ENCODE assay signal across 20 cellular contexts in genomic region chr12:50127546-50127945, GRCh38. TPM values are rescaled to one million over a fixed set of nuclear protein-coding genes. Genes with fewer than 3 reads are reported as not detected.
A peak's percentile ranks its signal among the peaks of the same experiment; 100 is the strongest.
DNase-seq lines count a peak whose midpoint lies in the region; ATAC-seq, FAIRE-seq and TF ChIP-seq lines count a peak whose summit lies in the region.
"Had no signal": no experiment of that assay in that cellular context is flagged by ENCODE, and none has a peak within 500 bp of the region (broad histone marks: within the 10 kb centered on the region; RNA-seq: fewer than 3 reads in every experiment).

No MANE protein-coding gene starts in this region.

- peak; percentile 51 for DNase-seq in DMS53 (lab: John Stamatoyannopoulos, UW)
- DNase-seq in DMS53 treated with DMSO at 0.1 percent for 48 hours (lab: John Stamatoyannopoulos, UW; ENCODE audit: unreplicated experiment), result no peak
- no peak for DNase-seq in natural killer cell treated with Interleukin-12 subunit alpha and Interleukin-12 subunit beta and Interleukin-15 and Interleukin-18, amount 100 ng/mL, for 72 hours (ENCODE audit: low spot score)
- no peak for DNase-seq in natural killer cell
- DNase-seq in bronchial epithelial cell (ENCODE audit: low read depth), result peak; percentile 39
- no peak for DNase-seq in stimulated activated naive B cell treated with anti-CD40 and anti-IgM and Interleukin-4, amounts not matched to agents 10 μg/mL and 1 μg/mL and 100 μg/mL, for 72 hours
- DNase-seq in prostate gland (ENCODE audit: low spot score), result no peak
- DNase-seq: activated effector memory CD4-positive, alpha-beta T cell treated with Interleukin-2 at 50 U/mL for 16 hours; anterior cingulate cortex; HFFc6; hypothalamus; NCI-H2227 treated with DMSO at 0.1 percent for 48 hours; RPMI8226; stimulated activated CD4-positive, alpha-beta T cell treated with anti-CD3 and anti-CD28 coated beads, Interleukin-12 subunit alpha, Interleukin-12 subunit beta, amount 100 ng/mL, for 4 hours; T-cell had no signal

- H3K27ac ChIP-seq in prostate gland, result no peak overlapping the region
- H3K27ac ChIP-seq: 22Rv1, neural progenitor cell, tibial nerve had no signal

- H3K36me3 ChIP-seq in bronchial epithelial cell (ENCODE audit: control insufficient read depth, insufficient read depth, low read length) (peaks cover 12% of the 10 kb centered on the region), prostate gland (no peaks in the 10 kb centered on the region)

- no peaks in the 10 kb centered on the region for H3K9me3 ChIP-seq in prostate gland
- H3K9me3 ChIP-seq: tibial nerve had no signal

- no peaks in the 10 kb centered on the region for H3K9me3 Mint-ChIP-seq in natural killer cell treated with Interleukin-12 subunit alpha and Interleukin-12 subunit beta and Interleukin-15 and Interleukin-18, amount 100 ng/mL, for 72 hours
- H3K9me3 Mint-ChIP-seq in natural killer cell, result no peaks in the 10 kb centered on the region
- no peaks in the 10 kb centered on the region for H3K9me3 Mint-ChIP-seq in stimulated activated naive B cell treated with anti-CD40 and anti-IgM and Interleukin-4, amounts not matched to agents 10 μg/mL and 1 μg/mL and 100 μg/mL, for 72 hours
- H3K9me3 Mint-ChIP-seq: endodermal cell, HFFc6, neural progenitor cell, T-cell had no signal

- H3K36me3 Mint-ChIP-seq in natural killer cell treated with Interleukin-12 subunit alpha and Interleukin-12 subunit beta and Interleukin-15 and Interleukin-18, amount 100 ng/mL, for 72 hours, result peaks cover 12% of the 10 kb centered on the region
- H3K36me3 Mint-ChIP-seq in natural killer cell, result peaks cover 2% of the 10 kb centered on the region
- peaks cover 45 to 58% of the 10 kb centered on the region in 2 donors for H3K36me3 Mint-ChIP-seq in stimulated activated naive B cell treated with anti-CD40 and anti-IgM and Interleukin-4, amounts not matched to agents 10 μg/mL and 1 μg/mL and 100 μg/mL, for 72 hours

- H3K4me3 Mint-ChIP-seq in natural killer cell treated with Interleukin-12 subunit alpha and Interleukin-12 subunit beta and Interleukin-15 and Interleukin-18, amount 100 ng/mL, for 72 hours, result no peak overlapping the region
- no peak overlapping the region for H3K4me3 Mint-ChIP-seq in natural killer cell
- no peak overlapping the region for H3K4me3 Mint-ChIP-seq in stimulated activated naive B cell treated with anti-CD40 and anti-IgM and Interleukin-4, amounts not matched to agents 10 μg/mL and 1 μg/mL and 100 μg/mL, for 72 hours
- H3K4me3 Mint-ChIP-seq: endodermal cell, HFFc6, neural progenitor cell, T-cell had no signal

- TF ChIP-seq CTCF in natural killer cell (IDR thresholded peaks at IDR 0.05) (no peak), bronchial epithelial cell (IDR thresholded peaks at IDR 0.05; ENCODE audit: insufficient read depth, low read length, severe bottlenecking) (no peak), prostate gland (IDR thresholded peaks at IDR 0.05) (no peak)

- no peak for FAIRE-seq in bronchial epithelial cell (lab: Jason Lieb, UNC)

- H3K4me1 ChIP-seq in prostate gland (replicated peaks), result no peaks in the 10 kb centered on the region
- H3K4me1 ChIP-seq: neural progenitor cell had no signal

- H3K27me3 ChIP-seq in bronchial epithelial cell (ENCODE audit: control insufficient read depth, insufficient read depth, low read length) (no peaks in the 10 kb centered on the region), prostate gland (replicated peaks; ENCODE audit: insufficient read depth) (no peaks in the 10 kb centered on the region)
- H3K27me3 ChIP-seq: neural progenitor cell, tibial nerve had no signal

- peak overlapping the region; percentile 32 to 47 for H3K27ac Mint-ChIP-seq in natural killer cell treated with Interleukin-12 subunit alpha and Interleukin-12 subunit beta and Interleukin-15 and Interleukin-18, amount 100 ng/mL, for 72 hours
- no peak overlapping the region for H3K27ac Mint-ChIP-seq in natural killer cell
- peak overlapping the region; percentile 62 for H3K27ac Mint-ChIP-seq in stimulated activated naive B cell treated with anti-CD40 and anti-IgM and Interleukin-4, amounts not matched to agents 10 μg/mL and 1 μg/mL and 100 μg/mL, for 72 hours
- H3K27ac Mint-ChIP-seq: endodermal cell, HFFc6, neural progenitor cell had no signal

- WGBS in prostate gland, result 53% methylated on average over 2 of the region's 2 CpGs

- intact Hi-C loops in natural killer cell (cut with micrococcal nuclease), result no loop called here
- intact Hi-C loops in prostate gland (cut with DNase I), result no loop called here

- no peak for TF ChIP-seq POLR2A in prostate gland (IDR thresholded peaks at IDR 0.05)

- no peak overlapping the region for H3K4me3 ChIP-seq in bronchial epithelial cell (ENCODE audit: low read depth, low read length)
- H3K4me3 ChIP-seq in prostate gland, result no peak overlapping the region
- H3K4me3 ChIP-seq: neural progenitor cell, tibial nerve had no signal

- no peaks in the 10 kb centered on the region for H3K27me3 Mint-ChIP-seq in natural killer cell treated with Interleukin-12 subunit alpha and Interleukin-12 subunit beta and Interleukin-15 and Interleukin-18, amount 100 ng/mL, for 72 hours
- H3K27me3 Mint-ChIP-seq in natural killer cell (ENCODE audit: low read depth in 2 of 2), result no peaks in the 10 kb centered on the region
- H3K27me3 Mint-ChIP-seq in stimulated activated naive B cell treated with anti-CD40 and anti-IgM and Interleukin-4, amounts not matched to agents 10 μg/mL and 1 μg/mL and 100 μg/mL, for 72 hours, result no peaks in the 10 kb centered on the region
- H3K27me3 Mint-ChIP-seq: T-cell had no signal

- ATAC-seq in natural killer cell treated with Interleukin-12 subunit alpha and Interleukin-12 subunit beta and Interleukin-15 and Interleukin-18, amount 100 ng/mL, for 72 hours, result no peak
- no peak for ATAC-seq in natural killer cell
- ATAC-seq in stimulated activated naive B cell treated with anti-CD40 and anti-IgM and Interleukin-4, amounts not matched to agents 10 μg/mL and 1 μg/mL and 100 μg/mL, for 72 hours (replicated peaks), result no peak
- no peak for ATAC-seq in HG02588 (IDR thresholded peaks at IDR 0.05; ENCODE audit: unreplicated experiment)
- ATAC-seq: T-cell had no signal

- H3K4me1 Mint-ChIP-seq in natural killer cell treated with Interleukin-12 subunit alpha and Interleukin-12 subunit beta and Interleukin-15 and Interleukin-18, amount 100 ng/mL, for 72 hours (ENCODE audit: low read depth in 2 of 2), result peaks cover 18 to 20% of the 10 kb centered on the region in 2 donors
- peaks cover 12 to 22% of the 10 kb centered on the region in 2 donors for H3K4me1 Mint-ChIP-seq in natural killer cell
- peaks cover 14 to 45% of the 10 kb centered on the region in 2 donors for H3K4me1 Mint-ChIP-seq in stimulated activated naive B cell treated with anti-CD40 and anti-IgM and Interleukin-4, amounts not matched to agents 10 μg/mL and 1 μg/mL and 100 μg/mL, for 72 hours
- H3K4me1 Mint-ChIP-seq: endodermal cell, neural progenitor cell had no signal

RNA-seq across cellular contexts. Expression of gene COX14, which starts 15.5 kb away (rescaled TPM):
- total RNA-seq in natural killer cell treated with Interleukin-12 subunit alpha and Interleukin-12 subunit beta and Interleukin-15 and Interleukin-18, amount 100 ng/mL, for 72 hours, result 10 to 100 TPM; 39.9 to 51.2 TPM
- total RNA-seq in natural killer cell (10 to 100 TPM; 32.8 to 42.6 (median 36.7) TPM), bronchial epithelial cell (47.9 and 52.1 TPM in 2 replicates), prostate gland (10 to 100 TPM; 59.9 to 84.6 TPM)

RNA-seq across cellular contexts. Expression of gene GPD1, which starts 23.7 kb away (rescaled TPM):
- under 1 TPM; 0.36 TPM for total RNA-seq in natural killer cell treated with Interleukin-12 subunit alpha and Interleukin-12 subunit beta and Interleukin-15 and Interleukin-18, amount 100 ng/mL, for 72 hours
- total RNA-seq in natural killer cell (under 1 TPM in 1 of 3 donors, not detected in 2; 0.65 TPM), bronchial epithelial cell (0.26 and 0.53 TPM in 2 replicates), prostate gland (1 to 10 TPM in 1 of 2 donors, under 1 TPM in 1; 0.27 to 3.4 TPM)

RNA-seq across cellular contexts. Expression of gene CERS5, which starts 39.6 kb away (rescaled TPM):
- 100 to 1,000 TPM in 1 of 2 donors, 10 to 100 TPM in 1; 72.1 to 115 TPM for total RNA-seq in natural killer cell treated with Interleukin-12 subunit alpha and Interleukin-12 subunit beta and Interleukin-15 and Interleukin-18, amount 100 ng/mL, for 72 hours
- 10 to 100 TPM; 69.9 to 81.2 (median 75.8) TPM for total RNA-seq in natural killer cell
- total RNA-seq in bronchial epithelial cell, result 21.9 and 30.3 TPM in 2 replicates
- total RNA-seq in prostate gland, result 10 to 100 TPM; 27.6 to 41.7 TPM

RNA-seq across cellular contexts. Expression of gene SMARCD1, which starts 42.4 kb away (rescaled TPM):
- total RNA-seq in natural killer cell treated with Interleukin-12 subunit alpha and Interleukin-12 subunit beta and Interleukin-15 and Interleukin-18, amount 100 ng/mL, for 72 hours, result 100 to 1,000 TPM in 1 of 2 donors, 10 to 100 TPM in 1; 69.5 to 112 TPM
- total RNA-seq in natural killer cell (10 to 100 TPM; 81.3 to 97.0 (median 88.6) TPM), bronchial epithelial cell (24.2 and 27.9 TPM in 2 replicates), prostate gland (10 to 100 TPM; 72.9 to 90.1 TPM)

Comparison
In these comparisons a context has a peak if more than half of its experiments do, and no peak if none do; other contexts are left out.
1. DNase-seq: peak in DMS53 (single experiment) and bronchial epithelial cell (single experiment); none in DMS53 treated with DMSO at 0.1 percent for 48 hours (single experiment), natural killer cell treated with Interleukin-12 subunit alpha and Interleukin-12 subunit beta and Interleukin-15 and Interleukin-18, amount 100 ng/mL, for 72 hours (single experiment), natural killer cell (single experiment), stimulated activated naive B cell treated with anti-CD40 and anti-IgM and Interleukin-4, amounts not matched to agents 10 μg/mL and 1 μg/mL and 100 μg/mL, for 72 hours (single experiment) and prostate gland (single experiment).
2. H3K27ac Mint-ChIP-seq: peak in natural killer cell treated with Interleukin-12 subunit alpha and Interleukin-12 subunit beta and Interleukin-15 and Interleukin-18, amount 100 ng/mL, for 72 hours (2 of 2) and stimulated activated naive B cell treated with anti-CD40 and anti-IgM and Interleukin-4, amounts not matched to agents 10 μg/mL and 1 μg/mL and 100 μg/mL, for 72 hours (single experiment); none in natural killer cell (0 of 2).